ENCODE assay signal across 8 cellular contexts in genomic region chr12:27243804-27244679, GRCh38. TPM values are rescaled to one million over a fixed set of nuclear protein-coding genes. Genes with fewer than 3 reads are reported as not detected.
DNase-seq lines count a peak whose midpoint lies in the region; FAIRE-seq and TF ChIP-seq lines count a peak whose summit lies in the region.

STK38L (plus strand) TSS chr12:27244286; CDS start chr12:27297721, 53,435 bp downstream.

- no peaks in the 10 kb centered on the region for H3K79me2 ChIP-seq in Loucy (ENCODE audit: insufficient read depth, low read length)

- H3K4me2 ChIP-seq in Loucy (ENCODE audit: low read depth, low read length, poor library complexity, severe bottlenecking) = peak within 1 kb of the TSS; percentile 75

- no peaks in the 10 kb centered on the region for H3K27me3 Mint-ChIP-seq in neural crest cell (ENCODE audit: low read depth)

- peaks cover 28% of the 10 kb centered on the region for H3K4me1 Mint-ChIP-seq in neural crest cell

- peak; percentile 75 for FAIRE-seq in G401.6 (lab: Jason Lieb, UNC)

- H3F3A ChIP-seq in Loucy (ENCODE audit: low read depth) = peaks cover 5% of the 10 kb centered on the region; the same call in 1 of the 2 replicates

- H3K36me3 ChIP-seq in H7 (replicated peaks; ENCODE audit: control insufficient read depth, insufficient read depth, low read length) (no peaks in the 10 kb centered on the region), Loucy (ENCODE audit: insufficient read depth, low read length) (no peaks in the 10 kb centered on the region), stomach smooth muscle (ENCODE audit: control insufficient read depth in 2 of 2, insufficient read depth in 2 of 2, low read length in 2 of 2) (no peaks in the 10 kb centered on the region)

- TF ChIP-seq CTCF in Loucy (conservative IDR thresholded peaks at IDR 0.05; ENCODE audit: low read length) = no peak
- peak; percentile 37 for TF ChIP-seq CTCF in fibroblast of villous mesenchyme (IDR thresholded peaks at IDR 0.05; ENCODE audit: insufficient read depth, low read depth, low read length)
- peak; percentile 49 for TF ChIP-seq CTCF in neural crest cell (conservative IDR thresholded peaks at IDR 0.05)

- peak within 1 kb of the TSS; percentile 94 for H2AFZ ChIP-seq in Loucy (ENCODE audit: low read length)

- H3K4me1 ChIP-seq in Loucy (ENCODE audit: insufficient read depth, low read length, poor library complexity, severe bottlenecking) = peaks cover 14% of the 10 kb centered on the region
- peaks cover 2% of the 10 kb centered on the region for H3K4me1 ChIP-seq in stomach smooth muscle (ENCODE audit: control insufficient read depth, insufficient read depth, low read length)

- H3K27ac Mint-ChIP-seq in neural crest cell (ENCODE audit: unreplicated experiment) = peak within 1 kb of the TSS; percentile 100

- H3K27me3 ChIP-seq in H7 (ENCODE audit: control insufficient read depth, insufficient read depth, low read length) (no peaks in the 10 kb centered on the region), Loucy (ENCODE audit: insufficient read depth, low read length, poor library complexity, severe bottlenecking) (no peaks in the 10 kb centered on the region), stomach smooth muscle (ENCODE audit: control insufficient read depth in 1 of 2, insufficient read depth in 2 of 2, low read length in 2 of 2) (no peaks in the 10 kb centered on the region)

- H3K9me3 Mint-ChIP-seq in neural crest cell = peaks cover 4% of the 10 kb centered on the region

- H3K9me3 ChIP-seq in Loucy (ENCODE audit: insufficient read depth, low read depth, low read length) (no peaks in the 10 kb centered on the region), stomach smooth muscle (ENCODE audit: control insufficient read depth in 2 of 2, low read length in 2 of 2) (no peaks in the 10 kb centered on the region)

- H3K36me3 Mint-ChIP-seq in neural crest cell (ENCODE audit: low read depth) = no peaks in the 10 kb centered on the region

- DNase-seq in H7 (peak; percentile 92), SIG-M5 (lab: John Stamatoyannopoulos, UW) (peak; percentile 59), activated gamma-delta T cell treated with Interleukin-2 at 50 U/mL for 16 hours (peak; percentile 96), fibroblast of villous mesenchyme (ENCODE audit: low read depth) (peak; percentile 95), neural crest cell (ENCODE audit: low read depth, low spot score) (peak; percentile 96)

- H3K4me3 ChIP-seq in H7 (ENCODE audit: insufficient read depth, low read depth, low read length) (peak within 1 kb of the TSS; percentile 90), Loucy (ENCODE audit: low read length, poor library complexity, severe bottlenecking) (peak within 1 kb of the TSS; percentile 81), fibroblast of villous mesenchyme (ENCODE audit: low read depth, low read length) (peak within 1 kb of the TSS; percentile 73), stomach smooth muscle (ENCODE audit: low read length in 2 of 2) (peak within 1 kb of the TSS; percentile 88 to 89)

- H3K9me2 ChIP-seq in Loucy (replicated peaks; ENCODE audit: low read depth, low read length) = no peaks in the 10 kb centered on the region

- H3K4me3 Mint-ChIP-seq in neural crest cell = peak within 1 kb of the TSS; percentile 98

- peak within 1 kb of the TSS; percentile 95 for H3K27ac ChIP-seq in stomach smooth muscle (ENCODE audit: low read length)

- H3K9ac ChIP-seq in Loucy (ENCODE audit: low read depth, low read length, poor library complexity, severe bottlenecking) = peak within 1 kb of the TSS; percentile 67
- peak within 1 kb of the TSS; percentile 96 to 98 for H3K9ac ChIP-seq in stomach smooth muscle (ENCODE audit: low read length in 2 of 2)

- no peaks in the 10 kb centered on the region for H4K20me1 ChIP-seq in Loucy (ENCODE audit: insufficient read depth, low read length, poor library complexity, severe bottlenecking)

RNA-seq across cellular contexts. Expression of gene STK38L, which starts in this region (rescaled TPM):
- 18.0 and 20.5 TPM in 2 replicates for total RNA-seq in H7 (2014; rRNA removed; shearing (Covaris generic))
- total RNA-seq in fibroblast of villous mesenchyme = 38.9 and 57.7 TPM in 2 replicates
- 29.9 and 34.2 TPM in 2 replicates for total RNA-seq in neural crest cell

Comparison
In these comparisons a context has a peak if more than half of its experiments do, and no peak if none do; other contexts are left out.
1. Peak in every context shown above with its lines: DNase-seq, H3K4me3 ChIP-seq and H3K27ac ChIP-seq.